Comparison of ENCODE assay signal across 16 cellular contexts in genomic region chr15:76533995-76534394, GRCh38.
"Had no signal": no experiment of that assay in that cellular context is flagged by ENCODE, and none has a peak within 500 bp of the region (broad histone marks: within the 10 kb centered on the region; RNA-seq: fewer than 3 reads in every experiment).

No MANE protein-coding gene starts in this region.

- H3K27ac ChIP-seq: adrenal gland, lower lobe of right lung, pancreas, tibial artery, vagina had no signal

- H3K9me3 ChIP-seq: adrenal gland, lower lobe of right lung, pancreas, tibial artery, vagina had no signal

- H3K27me3 ChIP-seq: adrenal gland, pancreas, tibial artery, vagina had no signal

- H3K4me3 ChIP-seq: adrenal gland, lower lobe of right lung, pancreas, tibial artery, vagina had no signal

- ATAC-seq: activated CD8-positive, alpha-beta T cell treated with anti-CD3 and anti-CD28 coated beads, Interleukin-2, amount 10 ng/mL, durations not matched to agents 7 days and 5 days; left cardiac atrium; stimulated activated memory B cell treated with anti-CD40 and anti-IgM and Interleukin-4, amounts not matched to agents 10 μg/mL and 1 μg/mL and 100 μg/mL, for 72 hours had no signal

- DNase-seq: activated CD4-positive, alpha-beta T cell treated with anti-CD3 and anti-CD28 coated beads, Interleukin-2, amount 10 ng/mL, durations not matched to agents 24 days and 14 days; activated CD4-positive, CD25-positive, alpha-beta regulatory T cell; activated CD8-positive, alpha-beta memory T cell treated with anti-CD3 and anti-CD28 coated beads, Interleukin-2, amount 50 U/mL, for 4 hours; activated CD8-positive, alpha-beta T cell treated with anti-CD3 and anti-CD28 coated beads, Interleukin-2, amount 10 ng/mL, durations not matched to agents 7 days and 5 days; activated effector memory CD4-positive, alpha-beta T cell treated with anti-CD3 and anti-CD28 coated beads, Interleukin-2, amount 50 U/mL, for 16 hours; activated T-cell treated with anti-CD3 and anti-CD28 coated beads, Interleukin-2, amount 50 U/mL, for 48 hours; adrenal gland; head of caudate nucleus; immature natural killer cell; left cardiac atrium; lower lobe of right lung; midbrain; pancreas; tibial artery had no signal
